Comparison of ENCODE assay signal across 1 cellular context in genomic region chr12:117098071-117098360, GRCh38.
TF ChIP-seq lines count a peak whose summit lies in the region.

No MANE protein-coding gene starts in this region.

TF ChIP-seq in HCT116, 20 proteins besides CTCF, POLR2A, EP300 and RAD21 (continued from another document):
- TF ChIP-seq REST (IDR thresholded peaks at IDR 0.05; ENCODE audit: low read depth): no peak
- no peak for TF ChIP-seq SRF (IDR thresholded peaks at IDR 0.05; ENCODE audit: low read depth)
- TF ChIP-seq EZH2 (IDR thresholded peaks at IDR 0.05): no peak
- no peak for TF ChIP-seq TCF7L2 (IDR thresholded peaks at IDR 0.05; ENCODE audit: borderline replicate concordance, extremely low read depth, insufficient read depth, insufficient read length)
- no peak for TF ChIP-seq ELF1 (IDR thresholded peaks at IDR 0.05; ENCODE audit: borderline replicate concordance, low read depth)
- no peak for TF ChIP-seq ZBTB33 (IDR thresholded peaks at IDR 0.05; ENCODE audit: extremely low read depth, insufficient replicate concordance, low read length)
- no peak for TF ChIP-seq CEBPB (IDR thresholded peaks at IDR 0.05; ENCODE audit: low read depth)
- no peak for TF ChIP-seq ZFX (IDR thresholded peaks at IDR 0.05)
- TF ChIP-seq JUND (IDR thresholded peaks at IDR 0.05): no peak
- no peak for TF ChIP-seq POLR2AphosphoS5 (IDR thresholded peaks at IDR 0.05; ENCODE audit: low read depth, low read length)
- no peak for TF ChIP-seq ATF3 (IDR thresholded peaks at IDR 0.05)
- no peak for TF ChIP-seq SP1 (IDR thresholded peaks at IDR 0.05; ENCODE audit: low read depth)
- no peak for TF ChIP-seq EZH2phosphoT487 (IDR thresholded peaks at IDR 0.05; ENCODE audit: borderline replicate concordance)
- no peak for TF ChIP-seq EGR1 (IDR thresholded peaks at IDR 0.05; ENCODE audit: low read depth)
